Comparison of ENCODE assay signal across 9 cellular contexts in genomic region chr22:30324008-30324730, GRCh38. TPM values are rescaled to one million over a fixed set of nuclear protein-coding genes. Genes with fewer than 3 reads are reported as not detected.
DNase-seq lines count a peak whose midpoint lies in the region; ATAC-seq, FAIRE-seq and TF ChIP-seq lines count a peak whose summit lies in the region.
"Had no signal": no experiment of that assay in that cellular context is flagged by ENCODE, and none has a peak within 500 bp of the region (broad histone marks: within the 10 kb centered on the region; RNA-seq: fewer than 3 reads in every experiment).

No MANE protein-coding gene starts in this region.

- peaks cover 11 to 22% of the 10 kb centered on the region in 2 experiments for H3K36me3 ChIP-seq in keratinocyte (ENCODE audit: control insufficient read depth in 2 of 2, extremely low read depth in 1 of 2, insufficient read depth in 2 of 2, low read length in 2 of 2)
- peaks cover 6% of the 10 kb centered on the region for H3K36me3 ChIP-seq in thoracic aorta

- H4K20me1 ChIP-seq in keratinocyte (ENCODE audit: control insufficient read depth, extremely low read depth, insufficient read depth, low read length): peaks cover 4% of the 10 kb centered on the region

- peaks cover 74% of the 10 kb centered on the region for H3K4me1 Mint-ChIP-seq in activated T-cell treated with anti-CD3 and anti-CD28 coated beads, Interleukin-2, amount 50 U/mL, for 24 hours (ENCODE audit: low read depth)
- H3K4me1 Mint-ChIP-seq in activated T-helper 17 cell treated with anti-CD3 and anti-CD28 coated beads, Interleukin-2, amount 50 U/mL, for 72 hours: peaks cover 47% of the 10 kb centered on the region

- no peak for TF ChIP-seq CTCF in keratinocyte (optimal IDR thresholded peaks at IDR 0.05 in 1 of 3, IDR thresholded peaks at IDR 0.05 in 1 of 3, conservative IDR thresholded peaks at IDR 0.05 in 1 of 3; ENCODE audit: extremely low read depth in 1 of 3, insufficient read depth in 2 of 3, low read length in 3 of 3)
- TF ChIP-seq CTCF in thoracic aorta (IDR thresholded peaks at IDR 0.05): no peak

- peak; percentile 32 for FAIRE-seq in keratinocyte (lab: Jason Lieb, UNC)

- H3K9ac ChIP-seq in keratinocyte (ENCODE audit: control insufficient read depth, extremely low read depth, insufficient read depth, low read length): peak overlapping the region; percentile 83

- H3K27ac ChIP-seq in keratinocyte (ENCODE audit: control insufficient read depth, insufficient read depth, low read length) (peak overlapping the region; percentile 74), thoracic aorta (peak overlapping the region; percentile 86 to 88)

- H3K9me3 ChIP-seq in keratinocyte (ENCODE audit: control insufficient read depth, low read depth, low read length) (no peaks in the 10 kb centered on the region), thoracic aorta (no peaks in the 10 kb centered on the region)

- peaks cover 8% of the 10 kb centered on the region for H3K9me1 ChIP-seq in keratinocyte (ENCODE audit: control insufficient read depth, extremely low read depth, insufficient read depth, low read length)

- H3K4me2 ChIP-seq in keratinocyte (ENCODE audit: control insufficient read depth, extremely low read depth, insufficient read depth, low read depth, low read length): peak overlapping the region; percentile 97

- no peak for DNase-seq in activated T-cell treated with anti-CD3 and anti-CD28 coated beads, Interleukin-2, amount 50 U/mL, for 24 hours
- DNase-seq in activated T-cell treated with anti-CD3 and anti-CD28 coated beads for 4 hours (no peak), keratinocyte (ENCODE audit: low read depth, low spot score) (no peak), thoracic aorta (ENCODE audit: low spot score) (no peak), NCI-H345 (lab: John Stamatoyannopoulos, UW) (no peak), RKO (ENCODE audit: low spot score) (no peak)

- H3K27me3 ChIP-seq in keratinocyte (ENCODE audit: control insufficient read depth, extremely low read depth, insufficient read depth, low read length): no peaks in the 10 kb centered on the region
- no peaks in the 10 kb centered on the region for H3K27me3 ChIP-seq in thoracic aorta (replicated peaks; ENCODE audit: insufficient read depth)

- peaks cover 41% of the 10 kb centered on the region for H3K4me1 ChIP-seq in keratinocyte (ENCODE audit: control insufficient read depth, extremely low read depth, insufficient read depth, low read length)
- H3K4me1 ChIP-seq in thoracic aorta (ENCODE audit: control insufficient read depth in 1 of 2, low read depth in 2 of 2): peaks cover 60 to 76% of the 10 kb centered on the region in 2 donors

- H3K79me2 ChIP-seq in keratinocyte (ENCODE audit: control insufficient read depth, insufficient read depth, low read length): peaks cover 54% of the 10 kb centered on the region

- dilution Hi-C loops in keratinocyte (cut with MboI; ENCODE audit: extremely low pct_ligation_motif_present, low sequenced_read_pairs): no loop called here

- H3K27ac Mint-ChIP-seq in activated T-cell treated with anti-CD3 and anti-CD28 coated beads, Interleukin-2, amount 50 U/mL, for 24 hours: peak overlapping the region; percentile 86
- H3K27ac Mint-ChIP-seq in activated T-helper 17 cell treated with anti-CD3 and anti-CD28 coated beads, Interleukin-2, amount 50 U/mL, for 72 hours: peak overlapping the region; percentile 88

- peaks cover 44% of the 10 kb centered on the region for H3K36me3 Mint-ChIP-seq in activated T-cell treated with anti-CD3 and anti-CD28 coated beads, Interleukin-2, amount 50 U/mL, for 24 hours (ENCODE audit: low read depth)
- peaks cover 65% of the 10 kb centered on the region for H3K36me3 Mint-ChIP-seq in activated T-helper 17 cell treated with anti-CD3 and anti-CD28 coated beads, Interleukin-2, amount 50 U/mL, for 72 hours (ENCODE audit: low read depth)

- H3K27me3 Mint-ChIP-seq in activated T-cell treated with anti-CD3 and anti-CD28 coated beads, Interleukin-2, amount 50 U/mL, for 24 hours: no peaks in the 10 kb centered on the region
- H3K27me3 Mint-ChIP-seq in activated T-helper 17 cell treated with anti-CD3 and anti-CD28 coated beads, Interleukin-2, amount 50 U/mL, for 72 hours: no peaks in the 10 kb centered on the region

- ATAC-seq in activated T-helper 17 cell treated with anti-CD3 and anti-CD28 coated beads, Interleukin-2, amount 50 U/mL, for 72 hours (replicated peaks): peak; percentile 15
- no peak for ATAC-seq in thoracic aorta (ENCODE audit: insufficient number of reproducible peaks, low FRiP score, low read depth)
- no peak for ATAC-seq in HG03469 (IDR thresholded peaks at IDR 0.05; ENCODE audit: unreplicated experiment)

- H2AFZ ChIP-seq in keratinocyte (ENCODE audit: control insufficient read depth, low read length): no peak overlapping the region

- H3K9me3 Mint-ChIP-seq in activated T-cell treated with anti-CD3 and anti-CD28 coated beads, Interleukin-2, amount 50 U/mL, for 24 hours: no peaks in the 10 kb centered on the region
- no peaks in the 10 kb centered on the region for H3K9me3 Mint-ChIP-seq in activated T-helper 17 cell treated with anti-CD3 and anti-CD28 coated beads, Interleukin-2, amount 50 U/mL, for 72 hours

- H3K4me3 Mint-ChIP-seq in activated T-cell treated with anti-CD3 and anti-CD28 coated beads, Interleukin-2, amount 50 U/mL, for 24 hours: peak overlapping the region; percentile 84
- peak overlapping the region; percentile 87 for H3K4me3 Mint-ChIP-seq in activated T-helper 17 cell treated with anti-CD3 and anti-CD28 coated beads, Interleukin-2, amount 50 U/mL, for 72 hours

- H3K4me3 ChIP-seq in keratinocyte (ENCODE audit: control insufficient read depth in 2 of 3, extremely low read depth in 1 of 3, insufficient read depth in 2 of 3, low read depth in 1 of 3, low read length in 3 of 3) (peak overlapping the region in 2 of 3 experiments; percentile 50 to 91), thoracic aorta (peak overlapping the region; percentile 93)

RNA-seq across cellular contexts. Expression of gene TBC1D10A, which starts 2.6 kb away (rescaled TPM):
- 10 to 100 TPM; 26.9 to 41.2 TPM for total RNA-seq in activated T-helper 17 cell treated with anti-CD3 and anti-CD28 coated beads, Interleukin-2, amount 50 U/mL, for 72 hours
- polyA plus RNA-seq in keratinocyte: 15.0 to 27.4 TPM (median 17.8 TPM) in 3 replicates
- 9.0 TPM for polyA plus RNA-seq in keratinocyte (2011; ENCODE audit: low read depth)
- 13.3 and 24.4 TPM in 2 replicates for polyA plus RNA-seq in keratinocyte (2011; cell fraction: cytosol; rRNA removed)
- polyA plus RNA-seq in keratinocyte (2011; cell fraction: nucleus; rRNA removed): 35.0 and 48.4 TPM in 2 replicates
- 16.3 and 26.8 TPM in 2 replicates for polyA plus RNA-seq in keratinocyte (2012; ENCODE audit: low replicate concordance)
- 12.1 to 20.4 TPM (median 17.8 TPM) in 3 replicates for polyA minus RNA-seq in keratinocyte
- polyA minus RNA-seq in keratinocyte (2011; cell fraction: cytosol; rRNA and poly(A)+ RNA removed): 27.6 TPM
- 16.2 and 30.5 TPM in 2 replicates for polyA minus RNA-seq in keratinocyte (2011; cell fraction: nucleus; rRNA and poly(A)+ RNA removed)
- total RNA-seq in thoracic aorta: 10 to 100 TPM; 31.5 to 54.2 TPM

RNA-seq across cellular contexts. Expression of gene SF3A1, which starts 32.5 kb away (rescaled TPM):
- total RNA-seq in activated T-helper 17 cell treated with anti-CD3 and anti-CD28 coated beads, Interleukin-2, amount 50 U/mL, for 72 hours: 100 to 1,000 TPM; 275 to 294 TPM
- polyA plus RNA-seq in keratinocyte: 17.9 to 63.6 TPM (median 34.2 TPM) in 3 replicates
- 62.3 TPM for polyA plus RNA-seq in keratinocyte (2011; ENCODE audit: low read depth)
- 30.3 and 56.2 TPM in 2 replicates for polyA plus RNA-seq in keratinocyte (2011; cell fraction: cytosol; rRNA removed)
- polyA plus RNA-seq in keratinocyte (2011; cell fraction: nucleus; rRNA removed): 59.8 and 62.1 TPM in 2 replicates
- 35.8 and 77.0 TPM in 2 replicates for polyA plus RNA-seq in keratinocyte (2012; ENCODE audit: low replicate concordance)
- polyA minus RNA-seq in keratinocyte: 34.8 to 565 TPM (median 64.1 TPM) in 3 replicates
- polyA minus RNA-seq in keratinocyte (2011; cell fraction: cytosol; rRNA and poly(A)+ RNA removed): 120 TPM
- 45.7 and 82.6 TPM in 2 replicates for polyA minus RNA-seq in keratinocyte (2011; cell fraction: nucleus; rRNA and poly(A)+ RNA removed)
- total RNA-seq in thoracic aorta: 10 to 100 TPM; 56.7 to 77.0 TPM

RNA-seq across cellular contexts. Expression of gene CCDC157, which starts 32.6 kb away (rescaled TPM):
- 1 to 10 TPM in 1 of 2 donors, under 1 TPM in 1; 0.50 to 2.5 TPM for total RNA-seq in activated T-helper 17 cell treated with anti-CD3 and anti-CD28 coated beads, Interleukin-2, amount 50 U/mL, for 72 hours
- 1.3 to 2.2 TPM (median 1.6 TPM) in 3 replicates for polyA plus RNA-seq in keratinocyte
- polyA plus RNA-seq in keratinocyte (2011; ENCODE audit: low read depth): 0.94 TPM
- polyA plus RNA-seq in keratinocyte (2011; cell fraction: cytosol; rRNA removed): 0.94 and 1.6 TPM in 2 replicates
- polyA plus RNA-seq in keratinocyte (2011; cell fraction: nucleus; rRNA removed): 1.4 and 1.9 TPM in 2 replicates
- polyA plus RNA-seq in keratinocyte (2012; ENCODE audit: low replicate concordance): 0.49 and 1.6 TPM in 2 replicates
- 0.74 to 1.8 TPM (median 0.92 TPM) in 3 replicates for polyA minus RNA-seq in keratinocyte
- polyA minus RNA-seq in keratinocyte (2011; cell fraction: cytosol; rRNA and poly(A)+ RNA removed): 1.2 TPM
- polyA minus RNA-seq in keratinocyte (2011; cell fraction: nucleus; rRNA and poly(A)+ RNA removed): 0.63 and 1.8 TPM in 2 replicates
- 1 to 10 TPM in 1 of 2 donors, under 1 TPM in 1; 0.27 to 2.9 TPM for total RNA-seq in thoracic aorta

RNA-seq across cellular contexts. Expression of gene CASTOR1, which starts 34.9 kb away (rescaled TPM):
- total RNA-seq in activated T-helper 17 cell treated with anti-CD3 and anti-CD28 coated beads, Interleukin-2, amount 50 U/mL, for 72 hours: 1 to 10 TPM; 4.6 to 4.8 TPM
- polyA plus RNA-seq in keratinocyte: 6.7 to 20.0 TPM (median 9.1 TPM) in 3 replicates
- polyA plus RNA-seq in keratinocyte (2011; ENCODE audit: low read depth): 0.81 TPM
- polyA plus RNA-seq in keratinocyte (2011; cell fraction: cytosol; rRNA removed): 8.4 and 12.7 TPM in 2 replicates
- 20.0 and 22.1 TPM in 2 replicates for polyA plus RNA-seq in keratinocyte (2011; cell fraction: nucleus; rRNA removed)
- polyA plus RNA-seq in keratinocyte (2012; ENCODE audit: low replicate concordance): 7.4 and 13.7 TPM in 2 replicates
- 8.1 to 12.6 TPM in 2 of 3 replicates, not detected in the other for polyA minus RNA-seq in keratinocyte
- polyA minus RNA-seq in keratinocyte (2011; cell fraction: cytosol; rRNA and poly(A)+ RNA removed): 30.7 TPM
- 5.5 and 6.6 TPM in 2 replicates for polyA minus RNA-seq in keratinocyte (2011; cell fraction: nucleus; rRNA and poly(A)+ RNA removed)
- 10 to 100 TPM in 1 of 2 donors, 1 to 10 TPM in 1; 7.5 to 22.6 TPM for total RNA-seq in thoracic aorta

RNA-seq across cellular contexts. Expression of gene OSM, which starts 57.5 kb away (rescaled TPM):
- 10 to 100 TPM; 41.1 to 88.6 TPM for total RNA-seq in activated T-helper 17 cell treated with anti-CD3 and anti-CD28 coated beads, Interleukin-2, amount 50 U/mL, for 72 hours
- not detected in 3 replicates for polyA plus RNA-seq in keratinocyte
- polyA plus RNA-seq in keratinocyte (2011; ENCODE audit: low read depth): not detected
- not detected in 2 replicates for polyA plus RNA-seq in keratinocyte (2011; cell fraction: cytosol; rRNA removed)
- 0.14 and 0.23 TPM in 2 replicates for polyA plus RNA-seq in keratinocyte (2011; cell fraction: nucleus; rRNA removed)
- polyA plus RNA-seq in keratinocyte (2012; ENCODE audit: low replicate concordance): 0.08 TPM in 1 of 2 replicates, not detected in the other
- polyA minus RNA-seq in keratinocyte: not detected in 3 replicates
- not detected for polyA minus RNA-seq in keratinocyte (2011; cell fraction: cytosol; rRNA and poly(A)+ RNA removed)
- 0.84 TPM in 1 of 2 replicates, not detected in the other for polyA minus RNA-seq in keratinocyte (2011; cell fraction: nucleus; rRNA and poly(A)+ RNA removed)
- 10 to 100 TPM in 1 of 2 donors, 1 to 10 TPM in 1; 3.5 to 27.1 TPM for total RNA-seq in thoracic aorta
- total RNA-seq: dermis microvascular lymphatic vessel endothelial cell had no signal
